Comparison of ENCODE assay signal across 8 cellular contexts in genomic region chr21:36209626-36210171, GRCh38. TPM values are rescaled to one million over a fixed set of nuclear protein-coding genes. Genes with fewer than 3 reads are reported as not detected.
DNase-seq lines count a peak whose midpoint lies in the region; ATAC-seq, FAIRE-seq and TF ChIP-seq lines count a peak whose summit lies in the region.

No MANE protein-coding gene starts in this region.

- ATAC-seq in lower lobe of right lung, result peak; percentile 61 to 79

- no peak for TF ChIP-seq EP300 in transverse colon (IDR thresholded peaks at IDR 0.05; ENCODE audit: low read depth)

- H3K4me3 ChIP-seq in MG63 (no peak overlapping the region), bronchial epithelial cell (ENCODE audit: low read depth, low read length) (no peak overlapping the region), lower lobe of right lung (no peak overlapping the region), transverse colon (no peak overlapping the region)

- H3K4me1 ChIP-seq in lower lobe of right lung (no peaks in the 10 kb centered on the region), transverse colon (no peaks in the 10 kb centered on the region)

- no peaks in the 10 kb centered on the region for H3K9me3 ChIP-seq in MG63
- no peaks in the 10 kb centered on the region for H3K9me3 ChIP-seq in lower lobe of right lung
- no peaks in the 10 kb centered on the region for H3K9me3 ChIP-seq in transverse colon

- no peaks in the 10 kb centered on the region; the same call in 1 of the 2 replicates for H3K36me3 ChIP-seq in MG63
- no peaks in the 10 kb centered on the region for H3K36me3 ChIP-seq in bronchial epithelial cell (ENCODE audit: control insufficient read depth, insufficient read depth, low read length)
- H3K36me3 ChIP-seq in lower lobe of right lung, result peaks cover 28% of the 10 kb centered on the region
- H3K36me3 ChIP-seq in transverse colon, result peaks cover 0 to 16% (median 4%) of the 10 kb centered on the region in 4 donors

- no peaks in the 10 kb centered on the region for H3K27me3 ChIP-seq in MG63
- no peaks in the 10 kb centered on the region for H3K27me3 ChIP-seq in bronchial epithelial cell (ENCODE audit: control insufficient read depth, insufficient read depth, low read length)
- no peaks in the 10 kb centered on the region for H3K27me3 ChIP-seq in lower lobe of right lung (ENCODE audit: low read depth)
- H3K27me3 ChIP-seq in transverse colon, result no peaks in the 10 kb centered on the region

- DNase-seq in NCI-H82 (lab: John Stamatoyannopoulos, UW), result peak; percentile 61
- no peak for DNase-seq in NCI-H82 treated with DMSO at 0.1 percent for 48 hours (lab: John Stamatoyannopoulos, UW; ENCODE audit: unreplicated experiment)
- DNase-seq in MG63, result peak; percentile 18
- peak; percentile 24 for DNase-seq in SKM-1 treated with dmso at 0.1 percent for 144 hours (lab: John Stamatoyannopoulos, UW; ENCODE audit: unreplicated experiment)
- DNase-seq in bronchial epithelial cell (ENCODE audit: low read depth), result peak; percentile 80
- DNase-seq in lower lobe of right lung, result peak; percentile 52
- peak; percentile 67 for DNase-seq in transverse colon
- no peak for DNase-seq in NCI-H128 (lab: John Stamatoyannopoulos, UW; ENCODE audit: unreplicated experiment)

- intact Hi-C loops in lower lobe of right lung (cut with DNase I) (no loop called here), transverse colon (cut with DNase I; ENCODE audit: low total_unique reads) (no loop called here)

- H3K27ac ChIP-seq in lower lobe of right lung (no peak overlapping the region), transverse colon (no peak overlapping the region)

- no peak for TF ChIP-seq POLR2A in transverse colon (IDR thresholded peaks at IDR 0.05)

- 64 to 78% methylated on average over 9 to 11 of the region's 11 CpGs for WGBS in transverse colon (ENCODE audit: low coverage in 1 of 2), 2 donors

- in situ Hi-C loops in transverse colon (cut with MboI; ENCODE audit: low pct_ligation_motif_present in 1 of 4, low pct_unique_long_range_greater_than_20kb in 1 of 4, low sequenced_read_pairs in 3 of 4), result loop anchor here in 2 of 4 donors (5.0 to 10.0 kb wide), 2 partner anchors 57 to 65 kb away; no protein-coding TSS in a partner anchor

- TF ChIP-seq CTCF in bronchial epithelial cell (IDR thresholded peaks at IDR 0.05; ENCODE audit: insufficient read depth, low read length, severe bottlenecking) (peak; percentile 67), lower lobe of right lung (IDR thresholded peaks at IDR 0.05) (peak; percentile 43), transverse colon (IDR thresholded peaks at IDR 0.05) (peak; percentile 36 to 83 (median 56))

- FAIRE-seq in bronchial epithelial cell (lab: Jason Lieb, UNC), result no peak

RNA-seq across cellular contexts. Expression of gene DOP1B, which starts 53.1 kb away (rescaled TPM):
- total RNA-seq in MG63 (2014; rRNA removed; shearing (Covaris generic); ENCODE audit: low replicate concordance), result 1.6 and 4.7 TPM in 2 replicates
- total RNA-seq in bronchial epithelial cell, result 3.4 and 5.8 TPM in 2 replicates
- 24.6 TPM for total RNA-seq in lower lobe of right lung
- 10 to 100 TPM; 49.4 to 74.4 (median 61.0) TPM for total RNA-seq in transverse colon

Comparison
In these comparisons a context has a peak if more than half of its experiments do, and no peak if none do; other contexts are left out.
1. DNase-seq: peak in NCI-H82 (single experiment), MG63 (single experiment), SKM-1 treated with dmso at 0.1 percent for 144 hours (single experiment), bronchial epithelial cell (single experiment), lower lobe of right lung (single experiment) and transverse colon (single experiment); none in NCI-H82 treated with DMSO at 0.1 percent for 48 hours (single experiment) and NCI-H128 (single experiment).
2. Peak in every context shown above with its lines, with median percentiles within 50 percentile points of each other: CTCF ChIP-seq.